In genomic region chr3:122727279-122727678, GRCh38 we compare ENCODE assay signal across 22 cellular contexts.
"Had no signal": no experiment of that assay in that cellular context is flagged by ENCODE, and none has a peak within 500 bp of the region (broad histone marks: within the 10 kb centered on the region; RNA-seq: fewer than 3 reads in every experiment).

No MANE protein-coding gene starts in this region.

- H3K27me3 Mint-ChIP-seq: activated CD4-positive, alpha-beta T cell treated with anti-CD3 and anti-CD28 coated beads, Interleukin-2, amount 10 ng/mL, durations not matched to agents 7 days and 5 days; activated naive CD4-positive, alpha-beta T cell treated with anti-CD3 and anti-CD28 coated beads, Interleukin-2, amount 50 U/mL, for 24 hours; naive thymus-derived CD4-positive, alpha-beta T cell had no signal

- H3K4me3 Mint-ChIP-seq: activated CD4-positive, alpha-beta T cell treated with anti-CD3 and anti-CD28 coated beads, Interleukin-2, amount 10 ng/mL, durations not matched to agents 7 days and 5 days; activated CD8-positive, alpha-beta T cell treated with anti-CD3 and anti-CD28 coated beads, Interleukin-2, amount 10 ng/mL, durations not matched to agents 7 days and 5 days; activated naive CD4-positive, alpha-beta T cell treated with anti-CD3 and anti-CD28 coated beads, Interleukin-2, amount 50 U/mL, for 24 hours; naive thymus-derived CD4-positive, alpha-beta T cell had no signal

- H3K4me1 ChIP-seq: ascending aorta, tibial nerve, uterus had no signal

- ATAC-seq: activated CD4-positive, CD25-positive, alpha-beta regulatory T cell treated with anti-CD3 and anti-CD28 coated beads, Interleukin-2, amount 50 U/mL, for 24 hours; activated CD8-positive, alpha-beta T cell treated with anti-CD3 and anti-CD28 coated beads, Interleukin-2, amount 10 ng/mL, durations not matched to agents 7 days and 5 days; left colon; mucosa of descending colon; naive thymus-derived CD4-positive, alpha-beta T cell; sciatic nerve had no signal

- H3K27me3 ChIP-seq: ascending aorta, ovary, spleen, tibial nerve, uterus had no signal

- H3K9me3 ChIP-seq: ascending aorta, mucosa of descending colon, ovary, tibial nerve, uterus had no signal

- H3K36me3 ChIP-seq: ovary, uterus had no signal

- H3K4me3 ChIP-seq: ascending aorta, coronary artery, mucosa of descending colon, ovary, spleen, tibial nerve, uterus had no signal

- H3K4me1 Mint-ChIP-seq: activated CD4-positive, alpha-beta T cell treated with anti-CD3 and anti-CD28 coated beads, Interleukin-2, amount 10 ng/mL, durations not matched to agents 7 days and 5 days; activated naive CD4-positive, alpha-beta T cell treated with anti-CD3 and anti-CD28 coated beads, Interleukin-2, amount 50 U/mL, for 24 hours had no signal

- H3K27ac ChIP-seq: ascending aorta, coronary artery, ovary, spleen, tibial nerve, uterus had no signal

- H3K27ac Mint-ChIP-seq: activated CD4-positive, alpha-beta T cell treated with anti-CD3 and anti-CD28 coated beads, Interleukin-2, amount 10 ng/mL, durations not matched to agents 7 days and 5 days; activated CD8-positive, alpha-beta T cell treated with anti-CD3 and anti-CD28 coated beads, Interleukin-2, amount 10 ng/mL, durations not matched to agents 7 days and 5 days; activated naive CD4-positive, alpha-beta T cell treated with anti-CD3 and anti-CD28 coated beads, Interleukin-2, amount 50 U/mL, for 24 hours; naive thymus-derived CD4-positive, alpha-beta T cell had no signal

- DNase-seq: activated CD4-positive, alpha-beta T cell treated with anti-CD3 and anti-CD28 coated beads, Interleukin-2, amount 10 ng/mL, durations not matched to agents 7 days and 5 days; activated CD8-positive, alpha-beta memory T cell treated with anti-CD3 and anti-CD28 coated beads, Interleukin-2, amount 50 U/mL, for 4 hours; activated CD8-positive, alpha-beta T cell treated with anti-CD3 and anti-CD28 coated beads, Interleukin-2, amount 10 ng/mL, durations not matched to agents 7 days and 5 days; activated effector memory CD4-positive, alpha-beta T cell treated with Interleukin-2 at 50 U/mL for 16 hours; activated T-cell treated with anti-CD3 and anti-CD28 coated beads, Interleukin-2, amount 50 U/mL, for 48 hours; foreskin melanocyte; hypothalamus; islet precursor cell; left colon; mammary epithelial cell; mucosa of descending colon; naive thymus-derived CD4-positive, alpha-beta T cell; ovary; spleen; stimulated activated naive CD4-positive, alpha-beta T cell treated with Interleukin-2 at 50 U/mL for 16 hours; uterus had no signal
